ENCODE assay signal across 8 cellular contexts in genomic region chr11:132883241-132883640, GRCh38.
"Had no signal": no experiment of that assay in that cellular context is flagged by ENCODE, and none has a peak within 500 bp of the region (broad histone marks: within the 10 kb centered on the region; RNA-seq: fewer than 3 reads in every experiment).

No MANE protein-coding gene starts in this region.

- H3K27ac Mint-ChIP-seq: H9, IgD-negative memory B cell had no signal

- H3K27ac ChIP-seq: HL-60 had no signal

- DNase-seq: GOT3, H9, HCEC 1CT, KBM-7 had no signal

- H3K36me3 Mint-ChIP-seq: IgD-negative memory B cell had no signal

- FAIRE-seq: H54, HepG2 had no signal

- H3K9me3 Mint-ChIP-seq: H9 had no signal

- ATAC-seq: HepG2 had no signal

- H3K4me3 Mint-ChIP-seq: H9, IgD-negative memory B cell had no signal

- H3K27me3 Mint-ChIP-seq: IgD-negative memory B cell had no signal

- H3K4me1 Mint-ChIP-seq: IgD-negative memory B cell had no signal
